In the genomic region with DNA sequence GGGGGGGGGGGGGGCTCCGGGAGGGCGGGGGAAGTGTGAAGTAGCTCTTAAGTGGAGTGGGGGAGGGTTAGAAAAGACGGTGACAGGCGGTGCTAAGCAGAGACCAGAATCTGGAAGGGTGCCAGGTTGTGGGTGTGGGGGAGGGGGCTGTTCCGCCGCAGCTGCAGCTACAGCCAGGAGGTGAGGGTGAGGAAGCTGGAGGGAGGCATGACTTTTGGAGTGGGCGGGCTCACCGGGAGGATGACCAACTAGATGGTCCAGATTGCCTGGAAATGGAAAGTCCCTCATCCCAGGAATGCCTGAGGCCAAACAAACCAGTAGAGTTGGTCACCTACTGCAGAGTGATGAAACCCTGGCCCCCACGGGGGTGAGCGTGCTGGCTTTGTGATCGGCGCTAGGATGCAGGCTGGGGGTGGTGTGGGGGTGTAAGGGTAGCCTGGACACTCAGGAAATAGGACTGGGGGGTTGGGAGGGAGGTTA, we compare ENCODE assay signal across 8 cellular contexts.
A peak's percentile ranks its signal among the peaks of the same experiment; 100 is the strongest.
DNase-seq lines count a peak whose midpoint lies in the region; ATAC-seq lines count a peak whose summit lies in the region.

No MANE protein-coding gene starts in this region.

- H3K4me3 ChIP-seq in CD4-positive, CD25-positive, alpha-beta regulatory T cell (ENCODE audit: low read depth, low read length) = peak overlapping the region; percentile 19

- no peaks in the 10 kb centered on the region for H3K36me3 ChIP-seq in CD4-positive, CD25-positive, alpha-beta regulatory T cell (ENCODE audit: control insufficient read depth, insufficient read depth, low read length)

- ATAC-seq in CD4-positive, CD25-positive, alpha-beta regulatory T cell (ENCODE audit: low read depth in 2 of 2) = peak; percentile 63 to 65
- peak; percentile 79 for ATAC-seq in GM21447 (IDR thresholded peaks at IDR 0.05; ENCODE audit: unreplicated experiment)
- no peak for ATAC-seq in GM21528 (IDR thresholded peaks at IDR 0.05; ENCODE audit: low FRiP score, unreplicated experiment)

- H3K27me3 ChIP-seq in CD4-positive, CD25-positive, alpha-beta regulatory T cell (ENCODE audit: control insufficient read depth, insufficient read depth, low read length) = peaks cover 2% of the 10 kb centered on the region

- no peak overlapping the region for H3K27ac ChIP-seq in CD4-positive, CD25-positive, alpha-beta regulatory T cell (ENCODE audit: insufficient read depth, low read length, poor library complexity, severe bottlenecking)

- H3K27me3 Mint-ChIP-seq in CD4-positive, CD25-positive, alpha-beta regulatory T cell = peaks cover 25% of the 10 kb centered on the region

- H3K9me3 ChIP-seq in CD4-positive, CD25-positive, alpha-beta regulatory T cell (ENCODE audit: control insufficient read depth in 2 of 2, low read length in 2 of 2) = no peaks in the 10 kb centered on the region

- DNase-seq in CD4-positive, CD25-positive, alpha-beta regulatory T cell = peak in 2 of 3 donors; percentile 56 to 71
- DNase-seq in NCI-H1092 (lab: John Stamatoyannopoulos, UW) (peak; percentile 96), SK-N-DZ (ENCODE audit: low spot score) (peak; percentile 91), iPS DF 19.7 (ENCODE audit: low read depth, low spot score) (peak; percentile 42)
- DNase-seq in activated naive CD4-positive, alpha-beta T cell treated with anti-CD3 and anti-CD28 coated beads, Interleukin-2, amount 50 U/mL, for 16 hours = peak; percentile 55
- peak; percentile 68 for DNase-seq in stimulated activated CD4-positive, alpha-beta T cell treated with anti-CD3 and anti-CD28 coated beads, Interleukin-1b, Interleukin-23, amount 100 ng/mL, for 48 hours

- no peaks in the 10 kb centered on the region for H3K9me3 Mint-ChIP-seq in CD4-positive, CD25-positive, alpha-beta regulatory T cell

- H3K36me3 Mint-ChIP-seq in CD4-positive, CD25-positive, alpha-beta regulatory T cell = no peaks in the 10 kb centered on the region

- peaks cover 0 to 19% (median 4%) of the 10 kb centered on the region in 4 donors for H3K4me1 Mint-ChIP-seq in CD4-positive, CD25-positive, alpha-beta regulatory T cell

- no peak overlapping the region for H3K27ac Mint-ChIP-seq in CD4-positive, CD25-positive, alpha-beta regulatory T cell

- peaks cover 8% of the 10 kb centered on the region for H3K4me1 ChIP-seq in CD4-positive, CD25-positive, alpha-beta regulatory T cell (ENCODE audit: control insufficient read depth, insufficient read depth, low read length, poor library complexity, severe bottlenecking)

- peak overlapping the region in 3 of 4 donors; percentile 19 to 78 (median 65) for H3K4me3 Mint-ChIP-seq in CD4-positive, CD25-positive, alpha-beta regulatory T cell

Comparison
In these comparisons a context has a peak if more than half of its experiments do, and no peak if none do; other contexts are left out.
1. DNase-seq: peak in every context shown above with its lines; median percentile 96 in NCI-H1092; 91 in SK-N-DZ; 68 in stimulated activated CD4-positive, alpha-beta T cell treated with anti-CD3 and anti-CD28 coated beads, Interleukin-1b, Interleukin-23, amount 100 ng/mL, for 48 hours; 64 in CD4-positive, CD25-positive, alpha-beta regulatory T cell; 55 in activated naive CD4-positive, alpha-beta T cell treated with anti-CD3 and anti-CD28 coated beads, Interleukin-2, amount 50 U/mL, for 16 hours; 42 in iPS DF 19.7.